In the genomic region with DNA sequence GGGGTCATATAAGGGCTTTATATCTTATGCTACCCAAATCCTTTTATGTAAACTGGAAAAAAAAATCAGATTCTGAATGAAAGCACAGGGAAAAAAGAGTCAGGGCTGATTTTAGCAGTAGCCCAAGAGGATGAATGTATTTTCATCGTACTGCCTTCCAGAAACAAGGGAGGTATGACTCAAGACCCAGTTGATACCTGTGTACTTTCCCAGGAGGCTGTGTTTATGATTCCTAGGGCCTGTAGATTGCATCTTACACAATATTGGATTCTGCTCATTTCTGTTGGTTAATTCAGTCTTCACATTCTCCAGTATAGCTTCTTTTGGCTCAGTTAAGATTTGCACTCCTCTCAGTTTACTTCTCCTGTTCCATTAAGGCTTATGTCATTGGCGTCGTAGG, we compare ENCODE assay signal across 27 cellular contexts.
DNase-seq lines count a peak whose midpoint lies in the region; FAIRE-seq and TF ChIP-seq lines count a peak whose summit lies in the region.
"Had no signal": no experiment of that assay in that cellular context is flagged by ENCODE, and none has a peak within 500 bp of the region (broad histone marks: within the 10 kb centered on the region; RNA-seq: fewer than 3 reads in every experiment).

No MANE protein-coding gene starts in this region.

- H4K91ac ChIP-seq in mesenchymal stem cell (ENCODE audit: low read length) = no peak overlapping the region

- FAIRE-seq in bronchial epithelial cell (lab: Jason Lieb, UNC) = no peak
- FAIRE-seq: endothelial cell of umbilical vein, H54, HepG2 had no signal

- H2AFZ ChIP-seq in mesenchymal stem cell (ENCODE audit: low read depth, low read length) = no peak overlapping the region

- H4K8ac ChIP-seq in mesenchymal stem cell (ENCODE audit: low read length) = no peak overlapping the region

- H3K4me3 ChIP-seq in bronchial epithelial cell (ENCODE audit: low read depth, low read length) (no peak overlapping the region), mesenchymal stem cell (ENCODE audit: insufficient read depth in 1 of 2, low read depth in 1 of 2, low read length in 2 of 2) (no peak overlapping the region), tibial artery (no peak overlapping the region), colonic mucosa (no peak overlapping the region), adrenal gland (no peak overlapping the region)
- H3K4me3 ChIP-seq: right lobe of liver, stomach, tibial nerve had no signal

- H3K9ac ChIP-seq in mesenchymal stem cell (ENCODE audit: low read length) = no peak overlapping the region
- H3K9ac ChIP-seq in colonic mucosa (ENCODE audit: low read depth in 2 of 2, low read length in 2 of 2) = no peak overlapping the region

- peak; percentile 7 for DNase-seq in HCEC 1CT
- peak; percentile 58 for DNase-seq in bronchial epithelial cell (ENCODE audit: low read depth)
- peak; percentile 86 for DNase-seq in mesenchymal stem cell
- no peak for DNase-seq in tibial artery
- no peak for DNase-seq in colonic mucosa
- no peak for DNase-seq in adrenal gland
- DNase-seq in NCI-H2107 (lab: John Stamatoyannopoulos, UW) = no peak
- DNase-seq: activated CD4-positive, alpha-beta memory T cell treated with anti-CD3 and anti-CD28 coated beads, Interleukin-2, amount 10 ng/mL, durations not matched to agents 7 days and 5 days; activated CD4-positive, CD25-positive, alpha-beta regulatory T cell treated with anti-CD3 and anti-CD28 coated beads, Interleukin-2, amount 50 U/mL, for 72 hours; activated CD8-positive, alpha-beta memory T cell treated with anti-CD3 and anti-CD28 coated beads, Interleukin-2, amount 50 U/mL, for 4 hours; activated naive CD4-positive, alpha-beta T cell treated with Interleukin-2 at 50 U/mL for 16 hours; Caco-2; GF-D8; Karpas-422; NCI-H1436; NCI-H2081; NCI-H345; NCI-H69; posterior cingulate gyrus; right lobe of liver; SHP77 treated with DMSO at 0.1 percent for 48 hours; stimulated activated CD8-positive, alpha-beta memory T cell treated with anti-CD3 and anti-CD28 coated beads, Interleukin-4, amount 100 ng/mL, for 48 hours; stomach had no signal

- intact Hi-C loops in tibial artery (cut with DNase I; ENCODE audit: low total_unique reads) = no loop called here
- intact Hi-C loops in colonic mucosa (cut with DNase I) = no loop called here
- intact Hi-C loops in adrenal gland (cut with DNase I) = no loop called here

- H3K23ac ChIP-seq in mesenchymal stem cell (ENCODE audit: low read length in 2 of 2) = no peak overlapping the region

- no peak for TF ChIP-seq POLR2A in adrenal gland (IDR thresholded peaks at IDR 0.05)

- H3K14ac ChIP-seq in mesenchymal stem cell (ENCODE audit: low read length in 2 of 2) = no peak overlapping the region

- H3K18ac ChIP-seq in mesenchymal stem cell (ENCODE audit: low read depth in 1 of 2, low read length in 2 of 2) = no peak overlapping the region

- H3K4me2 ChIP-seq in mesenchymal stem cell (ENCODE audit: low read length, poor library complexity, severe bottlenecking) = no peak overlapping the region

- H3K36me3 ChIP-seq in bronchial epithelial cell (ENCODE audit: control insufficient read depth, insufficient read depth, low read length) = no peaks in the 10 kb centered on the region
- no peaks in the 10 kb centered on the region for H3K36me3 ChIP-seq in mesenchymal stem cell (ENCODE audit: control insufficient read depth in 1 of 2, insufficient read depth in 2 of 2, low read depth in 1 of 2, low read length in 2 of 2)
- no peaks in the 10 kb centered on the region for H3K36me3 ChIP-seq in tibial artery
- H3K36me3 ChIP-seq in colonic mucosa = no peaks in the 10 kb centered on the region
- H3K36me3 ChIP-seq in adrenal gland (replicated peaks in 1 of 2) = no peaks in the 10 kb centered on the region
- H3K36me3 ChIP-seq: right lobe of liver, stomach, tibial nerve had no signal

- no peaks in the 10 kb centered on the region for H3K79me1 ChIP-seq in mesenchymal stem cell (replicated peaks; ENCODE audit: low read length, poor library complexity, severe bottlenecking)

- H2BK120ac ChIP-seq in mesenchymal stem cell (ENCODE audit: low read depth, low read length) = no peak overlapping the region

- H3K27ac ChIP-seq in mesenchymal stem cell (ENCODE audit: low read length, poor library complexity, severe bottlenecking) (no peak overlapping the region), tibial artery (peak overlapping the region; percentile 25 to 36), colonic mucosa (no peak overlapping the region), adrenal gland (no peak overlapping the region)
- H3K27ac ChIP-seq: right lobe of liver, stomach, tibial nerve had no signal

- H3K27me3 ChIP-seq in bronchial epithelial cell (ENCODE audit: control insufficient read depth, insufficient read depth, low read length) (no peaks in the 10 kb centered on the region), mesenchymal stem cell (ENCODE audit: control insufficient read depth in 1 of 2, insufficient read depth in 1 of 2, low read length in 2 of 2) (no peaks in the 10 kb centered on the region), tibial artery (no peaks in the 10 kb centered on the region), colonic mucosa (no peaks in the 10 kb centered on the region), adrenal gland (no peaks in the 10 kb centered on the region)
- H3K27me3 ChIP-seq: right lobe of liver, stomach, tibial nerve had no signal

- H2BK5ac ChIP-seq in mesenchymal stem cell (ENCODE audit: low read depth, low read length, poor library complexity, severe bottlenecking) = no peak overlapping the region

- H2BK12ac ChIP-seq in mesenchymal stem cell (ENCODE audit: low read length in 2 of 2) = no peak overlapping the region

- no peak overlapping the region for H3K4ac ChIP-seq in mesenchymal stem cell (ENCODE audit: low read depth in 1 of 2, low read length in 2 of 2)

- no peaks in the 10 kb centered on the region for H3K4me1 ChIP-seq in mesenchymal stem cell (ENCODE audit: control insufficient read depth, insufficient read depth, low read depth, low read length)
- peaks cover 0 to 60% (median 19%) of the 10 kb centered on the region in 4 donors for H3K4me1 ChIP-seq in tibial artery
- no peaks in the 10 kb centered on the region for H3K4me1 ChIP-seq in colonic mucosa
- H3K4me1 ChIP-seq in adrenal gland (replicated peaks in 1 of 2) = peaks cover 11 to 30% of the 10 kb centered on the region in 2 donors

- TF ChIP-seq CTCF in bronchial epithelial cell (IDR thresholded peaks at IDR 0.05; ENCODE audit: insufficient read depth, low read length, severe bottlenecking) (no peak), tibial artery (IDR thresholded peaks at IDR 0.05) (no peak), colonic mucosa (IDR thresholded peaks at IDR 0.05) (no peak), adrenal gland (IDR thresholded peaks at IDR 0.05) (no peak)

- 45% methylated on average over 3 of the region's 3 CpGs for WGBS in mesenchymal stem cell
- WGBS in adrenal gland, 4 donors = 80 to 87% (median 85%) methylated on average over 3 of the region's 3 CpGs

- H2BK15ac ChIP-seq in mesenchymal stem cell (ENCODE audit: low read depth, poor library complexity, severe bottlenecking) = no peak overlapping the region

- H2AK5ac ChIP-seq in mesenchymal stem cell (ENCODE audit: low read length, severe bottlenecking) = no peak overlapping the region

- no peaks in the 10 kb centered on the region for H3K9me3 ChIP-seq in mesenchymal stem cell (ENCODE audit: control insufficient read depth, low read length)
- H3K9me3 ChIP-seq in tibial artery = no peaks in the 10 kb centered on the region
- no peaks in the 10 kb centered on the region for H3K9me3 ChIP-seq in colonic mucosa
- no peaks in the 10 kb centered on the region for H3K9me3 ChIP-seq in adrenal gland (replicated peaks in 1 of 3)
- H3K9me3 ChIP-seq: Caco-2, right lobe of liver, stomach, tibial nerve had no signal

Comparison
In these comparisons a context has a peak if more than half of its experiments do, and no peak if none do; other contexts are left out.
1. DNase-seq: peak in HCEC 1CT (single experiment), bronchial epithelial cell (single experiment) and mesenchymal stem cell (single experiment); none in tibial artery (0 of 2), colonic mucosa (single experiment), adrenal gland (0 of 7) and NCI-H2107 (single experiment).
2. H3K27ac ChIP-seq: peak in tibial artery (2 of 2); none in mesenchymal stem cell (single experiment), colonic mucosa (single experiment) and adrenal gland (0 of 5).